In genomic region chr14:33210304-33210703, GRCh38 we compare ENCODE assay signal across 15 cellular contexts.
DNase-seq lines count a peak whose midpoint lies in the region; ATAC-seq lines count a peak whose summit lies in the region.
"Had no signal": no experiment of that assay in that cellular context is flagged by ENCODE, and none has a peak within 500 bp of the region (broad histone marks: within the 10 kb centered on the region; RNA-seq: fewer than 3 reads in every experiment).

No MANE protein-coding gene starts in this region.

- no peak for ATAC-seq in HG02798 (IDR thresholded peaks at IDR 0.05; ENCODE audit: poor library complexity, unreplicated experiment)
- ATAC-seq: stimulated activated memory B cell treated with anti-CD40 and anti-IgM and Interleukin-4, amounts not matched to agents 10 μg/mL and 1 μg/mL and 100 μg/mL, for 72 hours had no signal

- DNase-seq in AG20443 (ENCODE audit: low spot score) = peak; percentile 21
- DNase-seq in KBM-7 = peak; percentile 0
- DNase-seq in astrocyte of the hippocampus (ENCODE audit: low read depth, low spot score) = peak; percentile 64
- DNase-seq in iPS-NIHi7 (ENCODE audit: extremely low spot score) = peak; percentile 31
- no peak for DNase-seq in D341Med (ENCODE audit: low spot score)
- DNase-seq in NCI-H1417 treated with DMSO at 0.1 percent for 48 hours (lab: John Stamatoyannopoulos, UW) = no peak
- DNase-seq in cerebellum (ENCODE audit: low spot score) = no peak
- DNase-seq: activated CD4-positive, alpha-beta T cell treated with anti-CD3 and anti-CD28 coated beads, Interleukin-2, amount 10 ng/mL, durations not matched to agents 7 days and 5 days; BE2C; cerebellar nuclear complex; GDM1; left ventricle myocardium inferior; NCI-H146 had no signal

- in situ Hi-C loops in KBM-7 (cut with MboI; ENCODE audit: low pct_unique_long_range_greater_than_20kb, low sequenced_read_pairs) = no loop called here

Comparison
In these comparisons a context has a peak if more than half of its experiments do, and no peak if none do; other contexts are left out.
1. DNase-seq: peak in AG20443 (single experiment), KBM-7 (single experiment), astrocyte of the hippocampus (single experiment) and iPS-NIHi7 (single experiment); none in D341Med (single experiment), NCI-H1417 treated with DMSO at 0.1 percent for 48 hours (single experiment) and cerebellum (single experiment).